ENCODE assay signal across 6 cellular contexts in genomic region chr16:54787045-54787444, GRCh38.
"Had no signal": no experiment of that assay in that cellular context is flagged by ENCODE, and none has a peak within 500 bp of the region (broad histone marks: within the 10 kb centered on the region; RNA-seq: fewer than 3 reads in every experiment).

No MANE protein-coding gene starts in this region.

- H3K27ac ChIP-seq: HL-60 had no signal

- DNase-seq: IMR-90, KBM-7, KG1 had no signal

- ATAC-seq: HepG2, K562 had no signal

- H3K4me3 ChIP-seq: K562 had no signal
